ENCODE assay signal across 8 cellular contexts in genomic region chr4:128287159-128287870, GRCh38. TPM values are rescaled to one million over a fixed set of nuclear protein-coding genes. Genes with fewer than 3 reads are reported as not detected.
DNase-seq lines count a peak whose midpoint lies in the region; ATAC-seq and TF ChIP-seq lines count a peak whose summit lies in the region.

Gene PGRMC2 (minus strand): TSS chr4:128287813. CDS start chr4:128287790, 23 bp downstream.

- ATAC-seq in GM18909 (IDR thresholded peaks at IDR 0.05; ENCODE audit: poor library complexity, unreplicated experiment) (peak; percentile 1), HG03460 (IDR thresholded peaks at IDR 0.05; ENCODE audit: unreplicated experiment) (peak; percentile 15), aorta (ENCODE audit: low FRiP score) (peak; percentile 8), HG03342 (IDR thresholded peaks at IDR 0.05; ENCODE audit: unreplicated experiment) (no peak)
- ATAC-seq in naive thymus-derived CD4-positive, alpha-beta T cell = no peak

- peak within 1 kb of the TSS; percentile 81 to 98 (median 87) for H3K4me3 Mint-ChIP-seq in naive thymus-derived CD4-positive, alpha-beta T cell

- peak within 1 kb of the TSS; percentile 82 to 99 (median 96) for H3K27ac Mint-ChIP-seq in naive thymus-derived CD4-positive, alpha-beta T cell

- peaks cover 0 to 17% (median 9%) of the 10 kb centered on the region in 5 donors for H3K36me3 Mint-ChIP-seq in naive thymus-derived CD4-positive, alpha-beta T cell

- H3K9me3 ChIP-seq in esophagus squamous epithelium = no peaks in the 10 kb centered on the region
- no peaks in the 10 kb centered on the region for H3K9me3 ChIP-seq in naive thymus-derived CD4-positive, alpha-beta T cell (ENCODE audit: control insufficient read depth in 2 of 3, low read length in 3 of 3)
- no peaks in the 10 kb centered on the region for H3K9me3 ChIP-seq in aorta (ENCODE audit: control insufficient read depth, low read length)

- peak in 2 of 4 donors; percentile 61 to 85 for TF ChIP-seq POLR2A in esophagus squamous epithelium (IDR thresholded peaks at IDR 0.05)

- peak within 1 kb of the TSS; percentile 94 for H3K27ac ChIP-seq in C4-2B
- H3K27ac ChIP-seq in esophagus squamous epithelium = peak within 1 kb of the TSS; percentile 91 to 98 (median 96)
- peak within 1 kb of the TSS; percentile 98 for H3K27ac ChIP-seq in naive thymus-derived CD4-positive, alpha-beta T cell (ENCODE audit: low read depth, low read length)
- H3K27ac ChIP-seq in aorta (ENCODE audit: low read depth in 1 of 2, low read length in 2 of 2) = peak within 1 kb of the TSS; percentile 61 to 80

- H3K27me3 ChIP-seq in esophagus squamous epithelium (no peaks in the 10 kb centered on the region), aorta (ENCODE audit: control insufficient read depth in 1 of 2, insufficient read depth in 2 of 2, low read length in 1 of 2) (no peaks in the 10 kb centered on the region)
- H3K27me3 ChIP-seq in naive thymus-derived CD4-positive, alpha-beta T cell (ENCODE audit: control insufficient read depth in 2 of 2, insufficient read depth in 2 of 2, low read length in 2 of 2) = no peaks in the 10 kb centered on the region

- TF ChIP-seq CTCF in C4-2B (conservative IDR thresholded peaks at IDR 0.05) (no peak), esophagus squamous epithelium (IDR thresholded peaks at IDR 0.05) (no peak)

- no peaks in the 10 kb centered on the region for H3K27me3 Mint-ChIP-seq in naive thymus-derived CD4-positive, alpha-beta T cell

- WGBS in esophagus squamous epithelium, 2 donors = 1% methylated on average over 13 to 19 of the region's 65 CpGs
- 0 to 1% methylated on average over 43 to 65 of the region's 65 CpGs for WGBS in aorta, 2 donors

- DNase-seq in UCSD-AML1 (lab: John Stamatoyannopoulos, UW; ENCODE audit: unreplicated experiment) (peak; percentile 62), esophagus squamous epithelium (lab: John Stamatoyannopoulos, UW) (peak; percentile 45), aorta (no peak)
- peak in 1 of 9 donors; percentile 19 for DNase-seq in naive thymus-derived CD4-positive, alpha-beta T cell

- POLR2A ChIA-PET in naive thymus-derived CD4-positive, alpha-beta T cell (lab: Charles Lee) = interaction anchor here (0.6 to 3.3 kb wide), 7 partner anchors 16 to 806 kb away, joined by 3 to 13 read pairs (median 4); partner anchors contain the start of genes ABHD18, JADE1, LARP1B and MFSD8

- H3K4me3 ChIP-seq in esophagus squamous epithelium (peak within 1 kb of the TSS; percentile 56 to 91 (median 76)), aorta (ENCODE audit: low read length in 2 of 2) (peak within 1 kb of the TSS; percentile 66 to 68)
- peak within 1 kb of the TSS; percentile 88 for H3K4me3 ChIP-seq in naive thymus-derived CD4-positive, alpha-beta T cell (ENCODE audit: low read length)

- intact Hi-C loops in esophagus squamous epithelium (cut with DNase I) = no loop called here
- intact Hi-C loops in naive thymus-derived CD4-positive, alpha-beta T cell (cut with micrococcal nuclease) = loop anchor here (1.0 to 5.0 kb wide), 9 partner anchors 15 to 809 kb away; partner anchors contain the start of genes C4orf33 (in 1 of the 2), HSPA4L (in 1 of the 2), LARP1B (in 1 of the 2) and SCLT1 (in 1 of the 2)
- intact Hi-C loops in aorta (cut with DNase I) = loop anchor here (5.0 to 10.0 kb wide), 5 partner anchors 65 to 805 kb away; partner anchors contain the start of gene SCLT1 (in 1 of the 2)

- CTCF ChIA-PET in naive thymus-derived CD4-positive, alpha-beta T cell (lab: Charles Lee) = no interaction called here

- H3K4me1 ChIP-seq in esophagus squamous epithelium = peaks cover 0 to 67% (median 15%) of the 10 kb centered on the region in 3 donors
- H3K4me1 ChIP-seq in naive thymus-derived CD4-positive, alpha-beta T cell (ENCODE audit: control insufficient read depth in 2 of 2, insufficient read depth in 2 of 2, low read length in 2 of 2) = peaks cover 12 to 25% of the 10 kb centered on the region in 2 donors
- no peaks in the 10 kb centered on the region for H3K4me1 ChIP-seq in aorta (ENCODE audit: control insufficient read depth in 1 of 2, insufficient read depth in 2 of 2, low read length in 2 of 2)

- H3K36me3 ChIP-seq in esophagus squamous epithelium (no peaks in the 10 kb centered on the region), aorta (ENCODE audit: control insufficient read depth in 1 of 2, insufficient read depth in 2 of 2, low read length in 1 of 2) (no peaks in the 10 kb centered on the region)
- no peaks in the 10 kb centered on the region for H3K36me3 ChIP-seq in naive thymus-derived CD4-positive, alpha-beta T cell (ENCODE audit: control insufficient read depth in 2 of 3, insufficient read depth in 3 of 3, low read length in 3 of 3)

- no peaks in the 10 kb centered on the region for H3K9me3 Mint-ChIP-seq in naive thymus-derived CD4-positive, alpha-beta T cell

- peaks cover 28 to 57% (median 54%) of the 10 kb centered on the region in 7 donors for H3K4me1 Mint-ChIP-seq in naive thymus-derived CD4-positive, alpha-beta T cell

RNA-seq across cellular contexts. Expression of gene PGRMC2, which starts in this region (rescaled TPM):
- total RNA-seq in esophagus squamous epithelium = 10 to 100 TPM; 13.6 to 39.3 (median 23.0) TPM
- total RNA-seq in naive thymus-derived CD4-positive, alpha-beta T cell = 10 to 100 TPM; 35.3 to 65.6 (median 49.2) TPM
- 10 to 100 TPM; 17.4 to 23.7 TPM for polyA plus RNA-seq in naive thymus-derived CD4-positive, alpha-beta T cell
- 10 to 100 TPM; 65.6 to 74.8 TPM for total RNA-seq in aorta
- polyA plus RNA-seq in aorta = 10 to 100 TPM; 49.0 to 53.5 TPM

Comparison
In these comparisons a context has a peak if more than half of its experiments do, and no peak if none do; other contexts are left out.
1. ATAC-seq: peak in GM18909 (single experiment), HG03460 (single experiment) and aorta (single experiment); none in naive thymus-derived CD4-positive, alpha-beta T cell (single experiment) and HG03342 (single experiment).
2. DNase-seq: peak in UCSD-AML1 (single experiment) and esophagus squamous epithelium (single experiment); none in aorta (0 of 2).
3. Peak in every context shown above with its lines, with median percentiles within 50 percentile points of each other: H3K27ac ChIP-seq and H3K4me3 ChIP-seq.